Comparison of ENCODE assay signal across 17 cellular contexts in genomic region chr15:81524496-81524895, GRCh38.
"Had no signal": no experiment of that assay in that cellular context is flagged by ENCODE, and none has a peak within 500 bp of the region (broad histone marks: within the 10 kb centered on the region; RNA-seq: fewer than 3 reads in every experiment).

No MANE protein-coding gene starts in this region.

- ATAC-seq: stimulated activated effector memory CD8-positive, alpha-beta T cell treated with anti-CD3 and anti-CD28 coated beads, Interleukin-12 subunit alpha, Interleukin-12 subunit beta, amount 100 ng/mL, for 72 hours; stimulated activated memory B cell treated with anti-CD40 and anti-IgM and Interleukin-4, amounts not matched to agents 10 μg/mL and 1 μg/mL and 100 μg/mL, for 72 hours; stimulated activated naive B cell treated with anti-CD40 and anti-IgM and Interleukin-4, amounts not matched to agents 10 μg/mL and 1 μg/mL and 100 μg/mL, for 72 hours; stimulated activated naive CD8-positive, alpha-beta T cell treated with anti-CD3 and anti-CD28 coated beads, Interleukin-15, amount 100 ng/mL, for 72 hours; stimulated activated naive CD8-positive, alpha-beta T cell treated with anti-CD3 and anti-CD28 coated beads, Interleukin-15, Interleukin-2, amounts not matched to agents 100 U/mL and 50 U/mL, for 24 hours; upper lobe of right lung had no signal

- H3K9me3 ChIP-seq: stomach, suprapubic skin, testis, thoracic aorta, thyroid gland, tibial artery, tibial nerve, transverse colon, upper lobe of left lung, upper lobe of right lung, uterus, vagina had no signal

- H3K4me3 ChIP-seq: stomach, suprapubic skin, testis, thoracic aorta, thyroid gland, tibial artery, tibial nerve, transverse colon, upper lobe of left lung, upper lobe of right lung, uterus, vagina had no signal

- H3K27ac ChIP-seq: stomach, suprapubic skin, testis, thoracic aorta, thyroid gland, tibial artery, tibial nerve, transverse colon, upper lobe of left lung, upper lobe of right lung, uterus, vagina had no signal

- H3K36me3 ChIP-seq: stomach, suprapubic skin, thoracic aorta, thyroid gland, tibial artery, tibial nerve, transverse colon, upper lobe of left lung, upper lobe of right lung, uterus, vagina had no signal

- H3K4me1 ChIP-seq: stomach, suprapubic skin, testis, thyroid gland, tibial artery, tibial nerve, transverse colon, upper lobe of left lung, upper lobe of right lung, uterus, vagina had no signal
